14 cellular contexts compared by ENCODE assay signal in genomic region chr15:43414196-43414595, GRCh38.
"Had no signal": no experiment of that assay in that cellular context is flagged by ENCODE, and none has a peak within 500 bp of the region (broad histone marks: within the 10 kb centered on the region; RNA-seq: fewer than 3 reads in every experiment).

No MANE protein-coding gene starts in this region.

- ATAC-seq: heart right ventricle; naive thymus-derived CD4-positive, alpha-beta T cell; sciatic nerve had no signal

- H3K27me3 ChIP-seq: heart right ventricle, neutrophil, stomach, transverse colon had no signal

- H3K9me3 ChIP-seq: heart right ventricle, neutrophil, stomach, thoracic aorta, transverse colon had no signal

- H3K4me3 Mint-ChIP-seq: naive thymus-derived CD4-positive, alpha-beta T cell had no signal

- H3K27ac ChIP-seq: heart right ventricle, neutrophil, stomach, thoracic aorta, transverse colon had no signal

- H3K4me3 ChIP-seq: heart right ventricle, stomach, thoracic aorta, transverse colon had no signal

- H3K27me3 Mint-ChIP-seq: naive thymus-derived CD4-positive, alpha-beta T cell had no signal

- H3K9me3 Mint-ChIP-seq: naive thymus-derived CD4-positive, alpha-beta T cell had no signal

- DNase-seq: cortex of kidney; effector memory CD4-positive, alpha-beta T cell; heart right ventricle; hypothalamus; kidney glomerular epithelial cell; naive thymus-derived CD4-positive, alpha-beta T cell; posterior cingulate gyrus; stimulated activated naive CD4-positive, alpha-beta T cell; stomach; substantia nigra; transverse colon had no signal

- H3K4me1 ChIP-seq: heart right ventricle, stomach, transverse colon had no signal
